3 cellular contexts compared by ENCODE assay signal in genomic region chr16:13489416-13489815, GRCh38.
DNase-seq lines count a peak whose midpoint lies in the region; TF ChIP-seq lines count a peak whose summit lies in the region.
"Not testable (repeated sequence)": the region's sequence is repeated elsewhere in the genome, so short reads cannot be mapped to it uniquely, and the experiment has no call there.

No MANE protein-coding gene starts in this region.

- peak; percentile 35 for DNase-seq in Caki2 (ENCODE audit: low read depth)
- DNase-seq in epithelial cell of proximal tubule (ENCODE audit: low read depth), result peak; percentile 53
- peak; percentile 81 for DNase-seq in kidney tubule cell (ENCODE audit: low spot score)

- not testable (repeated sequence) for TF ChIP-seq CTCF in epithelial cell of proximal tubule (conservative IDR thresholded peaks at IDR 0.05; ENCODE audit: low read depth, low read length)

- in situ Hi-C loops in Caki2 (cut with HindIII; ENCODE audit: low pct_unique_long_range_greater_than_20kb, low sequenced_read_pairs), result not testable (repeated sequence)

- not testable (repeated sequence) for H3K4me3 ChIP-seq in epithelial cell of proximal tubule (ENCODE audit: low read depth, low read length)
